In the genomic region with DNA sequence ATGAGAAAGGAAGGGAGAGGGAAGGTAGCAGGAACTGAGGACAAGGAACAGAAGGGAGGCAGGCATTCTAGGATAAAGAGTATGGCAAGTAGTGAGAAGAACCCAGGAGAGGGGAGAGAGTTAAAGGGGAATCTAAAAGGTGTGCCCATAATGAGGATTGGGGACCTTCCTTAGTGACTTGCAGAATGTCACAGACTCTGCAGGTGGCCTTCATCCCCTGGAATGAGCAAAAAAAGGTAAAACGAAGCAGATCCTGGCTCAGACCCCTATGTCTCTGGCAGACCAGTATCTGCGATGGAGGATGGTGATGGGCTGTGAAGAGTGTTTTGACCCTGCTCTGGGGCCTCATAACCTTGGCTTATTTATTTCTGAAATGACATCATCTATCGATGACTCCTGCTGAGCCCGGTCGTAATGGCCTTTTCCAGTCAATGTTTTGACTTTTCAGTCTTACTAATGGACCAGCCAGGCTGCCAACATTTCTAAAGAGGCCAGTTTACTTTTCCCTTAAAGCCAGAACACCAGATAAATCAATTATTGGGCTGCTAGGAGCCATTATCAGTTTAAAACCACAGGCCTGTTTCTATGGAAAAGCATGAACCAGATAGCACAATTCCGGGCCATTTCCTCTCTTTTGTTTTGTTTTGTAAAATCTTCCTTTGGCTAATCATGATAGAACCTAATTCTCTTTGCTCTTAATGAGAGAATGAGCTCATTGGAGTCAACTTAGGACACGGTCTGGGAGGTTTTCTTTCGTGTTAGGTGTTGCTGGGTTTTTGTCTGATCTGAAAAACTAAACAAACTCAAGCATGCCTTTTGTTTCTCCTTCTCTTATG, we compare ENCODE assay signal across 1 cellular context.
A peak's percentile ranks its signal among the peaks of the same experiment; 100 is the strongest.
TF ChIP-seq lines count a peak whose summit lies in the region.

No MANE protein-coding gene starts in this region.

TF ChIP-seq in HEK293, 187 proteins besides CTCF, POLR2A, EP300 and RAD21 (continued from another document and continues in another):
- no peak for TF ChIP-seq ZSCAN18 (tag by site-specific recombination; IDR thresholded peaks at IDR 0.05)
- 0 out of 2 replicates have a peak, but pooled peaks have one; percentile 21 for TF ChIP-seq INSM2 (tag by site-specific recombination; IDR thresholded peaks at IDR 0.05)
- 0 out of 2 replicates have a peak, but pooled peaks have one; percentile 17 for TF ChIP-seq GLIS2 (tag by site-specific recombination; IDR thresholded peaks at IDR 0.05)
- peak; percentile 63; the same call in 1 of the 2 replicates for TF ChIP-seq ZFP69B (tag by site-specific recombination; IDR thresholded peaks at IDR 0.05)
- TF ChIP-seq, protein P1, sequence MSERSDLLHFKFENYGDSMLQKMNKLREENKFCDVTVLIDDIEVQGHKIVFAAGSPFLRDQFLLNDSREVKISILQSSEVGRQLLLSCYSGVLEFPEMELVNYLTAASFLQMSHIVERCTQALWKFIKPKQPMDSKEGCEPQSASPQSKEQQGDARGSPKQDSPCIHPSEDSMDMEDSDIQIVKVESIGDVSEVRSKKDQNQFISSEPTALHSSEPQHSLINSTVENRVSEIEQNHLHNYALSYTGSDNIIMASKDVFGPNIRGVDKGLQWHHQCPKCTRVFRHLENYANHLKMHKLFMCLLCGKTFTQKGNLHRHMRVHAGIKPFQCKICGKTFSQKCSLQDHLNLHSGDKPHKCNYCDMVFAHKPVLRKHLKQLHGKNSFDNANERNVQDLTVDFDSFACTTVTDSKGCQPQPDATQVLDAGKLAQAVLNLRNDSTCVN (tag by site-specific recombination; optimal IDR thresholded peaks at IDR 0.05), result no peak
- TF ChIP-seq ZNF600 (tag by site-specific recombination; IDR thresholded peaks at IDR 0.05), result peak; percentile 86
- TF ChIP-seq ZNF133 (tag by site-specific recombination; IDR thresholded peaks at IDR 0.05), result no peak
- TF ChIP-seq YY2 (tag by site-specific recombination; IDR thresholded peaks at IDR 0.05), result no peak
- peak; percentile 62; the same call in 1 of the 2 replicates for TF ChIP-seq ZEB2 (tag by site-specific recombination; IDR thresholded peaks at IDR 0.05)
- TF ChIP-seq, protein P2, sequence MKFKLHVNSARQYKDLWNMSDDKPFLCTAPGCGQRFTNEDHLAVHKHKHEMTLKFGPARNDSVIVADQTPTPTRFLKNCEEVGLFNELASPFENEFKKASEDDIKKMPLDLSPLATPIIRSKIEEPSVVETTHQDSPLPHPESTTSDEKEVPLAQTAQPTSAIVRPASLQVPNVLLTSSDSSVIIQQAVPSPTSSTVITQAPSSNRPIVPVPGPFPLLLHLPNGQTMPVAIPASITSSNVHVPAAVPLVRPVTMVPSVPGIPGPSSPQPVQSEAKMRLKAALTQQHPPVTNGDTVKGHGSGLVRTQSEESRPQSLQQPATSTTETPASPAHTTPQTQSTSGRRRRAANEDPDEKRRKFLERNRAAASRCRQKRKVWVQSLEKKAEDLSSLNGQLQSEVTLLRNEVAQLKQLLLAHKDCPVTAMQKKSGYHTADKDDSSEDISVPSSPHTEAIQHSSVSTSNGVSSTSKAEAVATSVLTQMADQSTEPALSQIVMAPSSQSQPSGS (tag by site-specific recombination; IDR thresholded peaks at IDR 0.05; ENCODE audit: low read depth), result peak; percentile 73; the same call in 1 of the 2 replicates
- TF ChIP-seq KLF7 (tag by site-specific recombination; IDR thresholded peaks at IDR 0.05; ENCODE audit: borderline replicate concordance), result no peak
- peak; percentile 67; the same call in 1 of the 2 replicates for TF ChIP-seq TCF7L2 (IDR thresholded peaks at IDR 0.05; ENCODE audit: borderline replicate concordance, low read depth, low read length)
- 0 out of 2 replicates have a peak, but pooled peaks have one; percentile 43 for TF ChIP-seq ZNF660 (tag by site-specific recombination; IDR thresholded peaks at IDR 0.05)
- peak; percentile 68 for TF ChIP-seq PRDM1 (tag by site-specific recombination; IDR thresholded peaks at IDR 0.05)
- TF ChIP-seq, protein P3, sequence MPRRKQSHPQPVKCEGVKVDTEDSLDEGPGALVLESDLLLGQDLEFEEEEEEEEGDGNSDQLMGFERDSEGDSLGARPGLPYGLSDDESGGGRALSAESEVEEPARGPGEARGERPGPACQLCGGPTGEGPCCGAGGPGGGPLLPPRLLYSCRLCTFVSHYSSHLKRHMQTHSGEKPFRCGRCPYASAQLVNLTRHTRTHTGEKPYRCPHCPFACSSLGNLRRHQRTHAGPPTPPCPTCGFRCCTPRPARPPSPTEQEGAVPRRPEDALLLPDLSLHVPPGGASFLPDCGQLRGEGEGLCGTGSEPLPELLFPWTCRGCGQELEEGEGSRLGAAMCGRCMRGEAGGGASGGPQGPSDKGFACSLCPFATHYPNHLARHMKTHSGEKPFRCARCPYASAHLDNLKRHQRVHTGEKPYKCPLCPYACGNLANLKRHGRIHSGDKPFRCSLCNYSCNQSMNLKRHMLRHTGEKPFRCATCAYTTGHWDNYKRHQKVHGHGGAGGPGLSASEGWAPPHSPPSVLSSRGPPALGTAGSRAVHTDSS (tag by site-specific recombination; IDR thresholded peaks at IDR 0.05), result peak; percentile 52
- no peak for TF ChIP-seq WT1 (tag by site-specific recombination; IDR thresholded peaks at IDR 0.05)
- TF ChIP-seq, protein P4, sequence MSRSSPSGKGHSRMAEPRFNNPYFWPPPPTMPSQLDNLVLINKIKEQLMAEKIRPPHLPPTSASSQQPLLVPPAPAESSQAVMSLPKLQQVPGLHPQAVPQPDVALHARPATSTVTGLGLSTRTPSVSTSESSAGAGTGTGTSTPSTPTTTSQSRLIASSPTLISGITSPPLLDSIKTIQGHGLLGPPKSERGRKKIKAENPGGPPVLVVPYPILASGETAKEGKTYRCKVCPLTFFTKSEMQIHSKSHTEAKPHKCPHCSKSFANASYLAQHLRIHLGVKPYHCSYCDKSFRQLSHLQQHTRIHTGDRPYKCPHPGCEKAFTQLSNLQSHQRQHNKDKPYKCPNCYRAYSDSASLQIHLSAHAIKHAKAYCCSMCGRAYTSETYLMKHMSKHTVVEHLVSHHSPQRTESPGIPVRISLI (tag by site-specific recombination; IDR thresholded peaks at IDR 0.05), result no peak
- TF ChIP-seq ZNF175 (tag by site-specific recombination; IDR thresholded peaks at IDR 0.05), result no peak
- TF ChIP-seq ZNF184 (tag by site-specific recombination; IDR thresholded peaks at IDR 0.05), result no peak
- 0 out of 2 replicates have a peak, but pooled peaks have one; percentile 30 for TF ChIP-seq ZBTB20 (tag by site-specific recombination; IDR thresholded peaks at IDR 0.05)
- TF ChIP-seq ZNF629 (tag by site-specific recombination; IDR thresholded peaks at IDR 0.05), result peak; percentile 81
- peak; percentile 59 for TF ChIP-seq PRDM10 (tag by site-specific recombination; IDR thresholded peaks at IDR 0.05)
- TF ChIP-seq, protein P5, sequence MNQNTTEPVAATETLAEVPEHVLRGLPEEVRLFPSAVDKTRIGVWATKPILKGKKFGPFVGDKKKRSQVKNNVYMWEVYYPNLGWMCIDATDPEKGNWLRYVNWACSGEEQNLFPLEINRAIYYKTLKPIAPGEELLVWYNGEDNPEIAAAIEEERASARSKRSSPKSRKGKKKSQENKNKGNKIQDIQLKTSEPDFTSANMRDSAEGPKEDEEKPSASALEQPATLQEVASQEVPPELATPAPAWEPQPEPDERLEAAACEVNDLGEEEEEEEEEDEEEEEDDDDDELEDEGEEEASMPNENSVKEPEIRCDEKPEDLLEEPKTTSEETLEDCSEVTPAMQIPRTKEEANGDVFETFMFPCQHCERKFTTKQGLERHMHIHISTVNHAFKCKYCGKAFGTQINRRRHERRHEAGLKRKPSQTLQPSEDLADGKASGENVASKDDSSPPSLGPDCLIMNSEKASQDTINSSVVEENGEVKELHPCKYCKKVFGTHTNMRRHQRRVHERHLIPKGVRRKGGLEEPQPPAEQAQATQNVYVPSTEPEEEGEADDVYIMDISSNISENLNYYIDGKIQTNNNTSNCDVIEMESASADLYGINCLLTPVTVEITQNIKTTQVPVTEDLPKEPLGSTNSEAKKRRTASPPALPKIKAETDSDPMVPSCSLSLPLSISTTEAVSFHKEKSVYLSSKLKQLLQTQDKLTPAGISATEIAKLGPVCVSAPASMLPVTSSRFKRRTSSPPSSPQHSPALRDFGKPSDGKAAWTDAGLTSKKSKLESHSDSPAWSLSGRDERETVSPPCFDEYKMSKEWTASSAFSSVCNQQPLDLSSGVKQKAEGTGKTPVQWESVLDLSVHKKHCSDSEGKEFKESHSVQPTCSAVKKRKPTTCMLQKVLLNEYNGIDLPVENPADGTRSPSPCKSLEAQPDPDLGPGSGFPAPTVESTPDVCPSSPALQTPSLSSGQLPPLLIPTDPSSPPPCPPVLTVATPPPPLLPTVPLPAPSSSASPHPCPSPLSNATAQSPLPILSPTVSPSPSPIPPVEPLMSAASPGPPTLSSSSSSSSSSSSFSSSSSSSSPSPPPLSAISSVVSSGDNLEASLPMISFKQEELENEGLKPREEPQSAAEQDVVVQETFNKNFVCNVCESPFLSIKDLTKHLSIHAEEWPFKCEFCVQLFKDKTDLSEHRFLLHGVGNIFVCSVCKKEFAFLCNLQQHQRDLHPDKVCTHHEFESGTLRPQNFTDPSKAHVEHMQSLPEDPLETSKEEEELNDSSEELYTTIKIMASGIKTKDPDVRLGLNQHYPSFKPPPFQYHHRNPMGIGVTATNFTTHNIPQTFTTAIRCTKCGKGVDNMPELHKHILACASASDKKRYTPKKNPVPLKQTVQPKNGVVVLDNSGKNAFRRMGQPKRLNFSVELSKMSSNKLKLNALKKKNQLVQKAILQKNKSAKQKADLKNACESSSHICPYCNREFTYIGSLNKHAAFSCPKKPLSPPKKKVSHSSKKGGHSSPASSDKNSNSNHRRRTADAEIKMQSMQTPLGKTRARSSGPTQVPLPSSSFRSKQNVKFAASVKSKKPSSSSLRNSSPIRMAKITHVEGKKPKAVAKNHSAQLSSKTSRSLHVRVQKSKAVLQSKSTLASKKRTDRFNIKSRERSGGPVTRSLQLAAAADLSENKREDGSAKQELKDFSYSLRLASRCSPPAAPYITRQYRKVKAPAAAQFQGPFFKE (tag by site-specific recombination; IDR thresholded peaks at IDR 0.05; ENCODE audit: borderline replicate concordance), result no peak
- no peak for TF ChIP-seq ZNF473 (tag by site-specific recombination; IDR thresholded peaks at IDR 0.05)
- TF ChIP-seq, protein P6, sequence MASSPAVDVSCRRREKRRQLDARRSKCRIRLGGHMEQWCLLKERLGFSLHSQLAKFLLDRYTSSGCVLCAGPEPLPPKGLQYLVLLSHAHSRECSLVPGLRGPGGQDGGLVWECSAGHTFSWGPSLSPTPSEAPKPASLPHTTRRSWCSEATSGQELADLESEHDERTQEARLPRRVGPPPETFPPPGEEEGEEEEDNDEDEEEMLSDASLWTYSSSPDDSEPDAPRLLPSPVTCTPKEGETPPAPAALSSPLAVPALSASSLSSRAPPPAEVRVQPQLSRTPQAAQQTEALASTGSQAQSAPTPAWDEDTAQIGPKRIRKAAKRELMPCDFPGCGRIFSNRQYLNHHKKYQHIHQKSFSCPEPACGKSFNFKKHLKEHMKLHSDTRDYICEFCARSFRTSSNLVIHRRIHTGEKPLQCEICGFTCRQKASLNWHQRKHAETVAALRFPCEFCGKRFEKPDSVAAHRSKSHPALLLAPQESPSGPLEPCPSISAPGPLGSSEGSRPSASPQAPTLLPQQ (tag by site-specific recombination; IDR thresholded peaks at IDR 0.05), result peak; percentile 89
- TF ChIP-seq ZNF335 (tag by site-specific recombination; conservative IDR thresholded peaks at IDR 0.05), result 0 out of 2 replicates have a peak, but pooled peaks have one; percentile 20
